Comparison of ENCODE assay signal across 1 cellular context in the genomic region with DNA sequence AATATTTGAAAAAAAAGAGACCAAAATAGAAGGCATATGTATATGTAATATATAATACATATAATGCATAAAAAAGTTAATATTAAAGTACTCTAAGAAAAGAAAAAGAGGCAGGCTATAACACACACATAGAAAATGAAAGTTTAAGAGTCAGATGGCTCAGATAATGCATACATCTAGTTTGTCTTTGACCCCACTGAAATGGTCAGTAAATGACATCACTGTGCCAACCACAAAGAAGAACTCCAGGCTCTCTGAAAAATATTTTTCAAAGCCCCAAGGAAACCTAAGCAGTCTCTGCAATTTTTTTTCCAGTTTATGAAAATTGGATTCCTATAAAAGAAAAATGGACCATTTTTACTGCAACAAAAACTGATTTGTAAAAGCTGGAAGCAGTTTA.
TF ChIP-seq lines count a peak whose summit lies in the region.

No MANE protein-coding gene starts in this region.

TF ChIP-seq in WTC11, 78 proteins besides CTCF, POLR2A, EP300 and RAD21 (continued from another document):
- TF ChIP-seq, protein P1, sequence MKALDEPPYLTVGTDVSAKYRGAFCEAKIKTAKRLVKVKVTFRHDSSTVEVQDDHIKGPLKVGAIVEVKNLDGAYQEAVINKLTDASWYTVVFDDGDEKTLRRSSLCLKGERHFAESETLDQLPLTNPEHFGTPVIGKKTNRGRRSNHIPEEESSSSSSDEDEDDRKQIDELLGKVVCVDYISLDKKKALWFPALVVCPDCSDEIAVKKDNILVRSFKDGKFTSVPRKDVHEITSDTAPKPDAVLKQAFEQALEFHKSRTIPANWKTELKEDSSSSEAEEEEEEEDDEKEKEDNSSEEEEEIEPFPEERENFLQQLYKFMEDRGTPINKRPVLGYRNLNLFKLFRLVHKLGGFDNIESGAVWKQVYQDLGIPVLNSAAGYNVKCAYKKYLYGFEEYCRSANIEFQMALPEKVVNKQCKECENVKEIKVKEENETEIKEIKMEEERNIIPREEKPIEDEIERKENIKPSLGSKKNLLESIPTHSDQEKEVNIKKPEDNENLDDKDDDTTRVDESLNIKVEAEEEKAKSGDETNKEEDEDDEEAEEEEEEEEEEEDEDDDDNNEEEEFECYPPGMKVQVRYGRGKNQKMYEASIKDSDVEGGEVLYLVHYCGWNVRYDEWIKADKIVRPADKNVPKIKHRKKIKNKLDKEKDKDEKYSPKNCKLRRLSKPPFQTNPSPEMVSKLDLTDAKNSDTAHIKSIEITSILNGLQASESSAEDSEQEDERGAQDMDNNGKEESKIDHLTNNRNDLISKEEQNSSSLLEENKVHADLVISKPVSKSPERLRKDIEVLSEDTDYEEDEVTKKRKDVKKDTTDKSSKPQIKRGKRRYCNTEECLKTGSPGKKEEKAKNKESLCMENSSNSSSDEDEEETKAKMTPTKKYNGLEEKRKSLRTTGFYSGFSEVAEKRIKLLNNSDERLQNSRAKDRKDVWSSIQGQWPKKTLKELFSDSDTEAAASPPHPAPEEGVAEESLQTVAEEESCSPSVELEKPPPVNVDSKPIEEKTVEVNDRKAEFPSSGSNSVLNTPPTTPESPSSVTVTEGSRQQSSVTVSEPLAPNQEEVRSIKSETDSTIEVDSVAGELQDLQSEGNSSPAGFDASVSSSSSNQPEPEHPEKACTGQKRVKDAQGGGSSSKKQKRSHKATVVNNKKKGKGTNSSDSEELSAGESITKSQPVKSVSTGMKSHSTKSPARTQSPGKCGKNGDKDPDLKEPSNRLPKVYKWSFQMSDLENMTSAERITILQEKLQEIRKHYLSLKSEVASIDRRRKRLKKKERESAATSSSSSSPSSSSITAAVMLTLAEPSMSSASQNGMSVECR (CRISPR knock-in tag; IDR thresholded peaks at IDR 0.05; ENCODE audit: borderline replicate concordance), result no peak
- TF ChIP-seq, protein P2, sequence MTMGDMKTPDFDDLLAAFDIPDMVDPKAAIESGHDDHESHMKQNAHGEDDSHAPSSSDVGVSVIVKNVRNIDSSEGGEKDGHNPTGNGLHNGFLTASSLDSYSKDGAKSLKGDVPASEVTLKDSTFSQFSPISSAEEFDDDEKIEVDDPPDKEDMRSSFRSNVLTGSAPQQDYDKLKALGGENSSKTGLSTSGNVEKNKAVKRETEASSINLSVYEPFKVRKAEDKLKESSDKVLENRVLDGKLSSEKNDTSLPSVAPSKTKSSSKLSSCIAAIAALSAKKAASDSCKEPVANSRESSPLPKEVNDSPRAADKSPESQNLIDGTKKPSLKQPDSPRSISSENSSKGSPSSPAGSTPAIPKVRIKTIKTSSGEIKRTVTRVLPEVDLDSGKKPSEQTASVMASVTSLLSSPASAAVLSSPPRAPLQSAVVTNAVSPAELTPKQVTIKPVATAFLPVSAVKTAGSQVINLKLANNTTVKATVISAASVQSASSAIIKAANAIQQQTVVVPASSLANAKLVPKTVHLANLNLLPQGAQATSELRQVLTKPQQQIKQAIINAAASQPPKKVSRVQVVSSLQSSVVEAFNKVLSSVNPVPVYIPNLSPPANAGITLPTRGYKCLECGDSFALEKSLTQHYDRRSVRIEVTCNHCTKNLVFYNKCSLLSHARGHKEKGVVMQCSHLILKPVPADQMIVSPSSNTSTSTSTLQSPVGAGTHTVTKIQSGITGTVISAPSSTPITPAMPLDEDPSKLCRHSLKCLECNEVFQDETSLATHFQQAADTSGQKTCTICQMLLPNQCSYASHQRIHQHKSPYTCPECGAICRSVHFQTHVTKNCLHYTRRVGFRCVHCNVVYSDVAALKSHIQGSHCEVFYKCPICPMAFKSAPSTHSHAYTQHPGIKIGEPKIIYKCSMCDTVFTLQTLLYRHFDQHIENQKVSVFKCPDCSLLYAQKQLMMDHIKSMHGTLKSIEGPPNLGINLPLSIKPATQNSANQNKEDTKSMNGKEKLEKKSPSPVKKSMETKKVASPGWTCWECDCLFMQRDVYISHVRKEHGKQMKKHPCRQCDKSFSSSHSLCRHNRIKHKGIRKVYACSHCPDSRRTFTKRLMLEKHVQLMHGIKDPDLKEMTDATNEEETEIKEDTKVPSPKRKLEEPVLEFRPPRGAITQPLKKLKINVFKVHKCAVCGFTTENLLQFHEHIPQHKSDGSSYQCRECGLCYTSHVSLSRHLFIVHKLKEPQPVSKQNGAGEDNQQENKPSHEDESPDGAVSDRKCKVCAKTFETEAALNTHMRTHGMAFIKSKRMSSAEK (CRISPR knock-in tag; IDR thresholded peaks at IDR 0.05; ENCODE audit: borderline replicate concordance), result no peak
- TF ChIP-seq CREM (CRISPR knock-in tag; IDR thresholded peaks at IDR 0.05) (no peak), JAZF1 (CRISPR knock-in tag; IDR thresholded peaks at IDR 0.05) (no peak), ESRRA (CRISPR knock-in tag; IDR thresholded peaks at IDR 0.05; ENCODE audit: borderline replicate concordance) (no peak)
- TF ChIP-seq, protein P3, sequence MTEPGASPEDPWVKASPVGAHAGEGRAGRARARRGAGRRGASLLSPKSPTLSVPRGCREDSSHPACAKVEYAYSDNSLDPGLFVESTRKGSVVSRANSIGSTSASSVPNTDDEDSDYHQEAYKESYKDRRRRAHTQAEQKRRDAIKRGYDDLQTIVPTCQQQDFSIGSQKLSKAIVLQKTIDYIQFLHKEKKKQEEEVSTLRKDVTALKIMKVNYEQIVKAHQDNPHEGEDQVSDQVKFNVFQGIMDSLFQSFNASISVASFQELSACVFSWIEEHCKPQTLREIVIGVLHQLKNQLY (CRISPR knock-in tag; IDR thresholded peaks at IDR 0.05), result no peak
- TF ChIP-seq, protein P4, sequence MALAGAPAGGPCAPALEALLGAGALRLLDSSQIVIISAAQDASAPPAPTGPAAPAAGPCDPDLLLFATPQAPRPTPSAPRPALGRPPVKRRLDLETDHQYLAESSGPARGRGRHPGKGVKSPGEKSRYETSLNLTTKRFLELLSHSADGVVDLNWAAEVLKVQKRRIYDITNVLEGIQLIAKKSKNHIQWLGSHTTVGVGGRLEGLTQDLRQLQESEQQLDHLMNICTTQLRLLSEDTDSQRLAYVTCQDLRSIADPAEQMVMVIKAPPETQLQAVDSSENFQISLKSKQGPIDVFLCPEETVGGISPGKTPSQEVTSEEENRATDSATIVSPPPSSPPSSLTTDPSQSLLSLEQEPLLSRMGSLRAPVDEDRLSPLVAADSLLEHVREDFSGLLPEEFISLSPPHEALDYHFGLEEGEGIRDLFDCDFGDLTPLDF (CRISPR knock-in tag; IDR thresholded peaks at IDR 0.05), result no peak
- TF ChIP-seq, protein P5, sequence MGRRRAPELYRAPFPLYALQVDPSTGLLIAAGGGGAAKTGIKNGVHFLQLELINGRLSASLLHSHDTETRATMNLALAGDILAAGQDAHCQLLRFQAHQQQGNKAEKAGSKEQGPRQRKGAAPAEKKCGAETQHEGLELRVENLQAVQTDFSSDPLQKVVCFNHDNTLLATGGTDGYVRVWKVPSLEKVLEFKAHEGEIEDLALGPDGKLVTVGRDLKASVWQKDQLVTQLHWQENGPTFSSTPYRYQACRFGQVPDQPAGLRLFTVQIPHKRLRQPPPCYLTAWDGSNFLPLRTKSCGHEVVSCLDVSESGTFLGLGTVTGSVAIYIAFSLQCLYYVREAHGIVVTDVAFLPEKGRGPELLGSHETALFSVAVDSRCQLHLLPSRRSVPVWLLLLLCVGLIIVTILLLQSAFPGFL (CRISPR knock-in tag; IDR thresholded peaks at IDR 0.05; ENCODE audit: borderline replicate concordance), result no peak
- TF ChIP-seq, protein P6, sequence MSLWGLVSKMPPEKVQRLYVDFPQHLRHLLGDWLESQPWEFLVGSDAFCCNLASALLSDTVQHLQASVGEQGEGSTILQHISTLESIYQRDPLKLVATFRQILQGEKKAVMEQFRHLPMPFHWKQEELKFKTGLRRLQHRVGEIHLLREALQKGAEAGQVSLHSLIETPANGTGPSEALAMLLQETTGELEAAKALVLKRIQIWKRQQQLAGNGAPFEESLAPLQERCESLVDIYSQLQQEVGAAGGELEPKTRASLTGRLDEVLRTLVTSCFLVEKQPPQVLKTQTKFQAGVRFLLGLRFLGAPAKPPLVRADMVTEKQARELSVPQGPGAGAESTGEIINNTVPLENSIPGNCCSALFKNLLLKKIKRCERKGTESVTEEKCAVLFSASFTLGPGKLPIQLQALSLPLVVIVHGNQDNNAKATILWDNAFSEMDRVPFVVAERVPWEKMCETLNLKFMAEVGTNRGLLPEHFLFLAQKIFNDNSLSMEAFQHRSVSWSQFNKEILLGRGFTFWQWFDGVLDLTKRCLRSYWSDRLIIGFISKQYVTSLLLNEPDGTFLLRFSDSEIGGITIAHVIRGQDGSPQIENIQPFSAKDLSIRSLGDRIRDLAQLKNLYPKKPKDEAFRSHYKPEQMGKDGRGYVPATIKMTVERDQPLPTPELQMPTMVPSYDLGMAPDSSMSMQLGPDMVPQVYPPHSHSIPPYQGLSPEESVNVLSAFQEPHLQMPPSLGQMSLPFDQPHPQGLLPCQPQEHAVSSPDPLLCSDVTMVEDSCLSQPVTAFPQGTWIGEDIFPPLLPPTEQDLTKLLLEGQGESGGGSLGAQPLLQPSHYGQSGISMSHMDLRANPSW (CRISPR knock-in tag; conservative IDR thresholded peaks at IDR 0.05; ENCODE audit: low read depth), result no peak
- TF ChIP-seq, protein P7, sequence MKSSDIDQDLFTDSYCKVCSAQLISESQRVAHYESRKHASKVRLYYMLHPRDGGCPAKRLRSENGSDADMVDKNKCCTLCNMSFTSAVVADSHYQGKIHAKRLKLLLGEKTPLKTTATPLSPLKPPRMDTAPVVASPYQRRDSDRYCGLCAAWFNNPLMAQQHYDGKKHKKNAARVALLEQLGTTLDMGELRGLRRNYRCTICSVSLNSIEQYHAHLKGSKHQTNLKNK (CRISPR knock-in tag; IDR thresholded peaks at IDR 0.05), result no peak
